Comparison of ENCODE assay signal across 27 cellular contexts in genomic region chr16:13108126-13108525, GRCh38.
"Had no signal": no experiment of that assay in that cellular context is flagged by ENCODE, and none has a peak within 500 bp of the region (broad histone marks: within the 10 kb centered on the region; RNA-seq: fewer than 3 reads in every experiment).

No MANE protein-coding gene starts in this region.

- H3K4me2 ChIP-seq: KMS-11 had no signal

- DNase-seq: activated B cell treated with CpG ODN at 0.5 μM for 24 hours; activated CD4-positive, alpha-beta T cell treated with anti-CD3 and anti-CD28 coated beads for 1 hour; activated CD4-positive, alpha-beta T cell treated with anti-CD3 and anti-CD28 coated beads, Interleukin-2, amount 10 ng/mL, durations not matched to agents 24 days and 14 days; activated CD4-positive, alpha-beta T cell treated with anti-CD3 and anti-CD28 coated beads, Interleukin-2, amount 50 U/mL, for 48 hours; activated CD8-positive, alpha-beta memory T cell treated with anti-CD3 and anti-CD28 coated beads, Interleukin-2, amount 10 ng/mL, durations not matched to agents 7 days and 5 days; activated effector memory CD4-positive, alpha-beta T cell treated with Interleukin-2 at 50 U/mL for 16 hours; activated naive CD4-positive, alpha-beta T cell; activated T-cell treated with anti-CD3 and anti-CD28 coated beads, Interleukin-2, amount 50 U/mL, for 24 hours; aorta; central memory CD4-positive, alpha-beta T cell; MM.1S; NCI-H1105; NCI-H1436; NCI-H187; NCI-H2081; NCI-H524; SIG-M5; T-cell; T-helper 2 cell; T1000 had no signal

- H3K4me1 Mint-ChIP-seq: activated B cell treated with CpG ODN at 0.5 μM for 24 hours; activated CD4-positive, alpha-beta T cell treated with anti-CD3 and anti-CD28 coated beads, Interleukin-2, amount 10 ng/mL, durations not matched to agents 24 days and 14 days; activated CD8-positive, alpha-beta memory T cell treated with anti-CD3 and anti-CD28 coated beads, Interleukin-2, amount 10 ng/mL, durations not matched to agents 7 days and 5 days; activated naive CD4-positive, alpha-beta T cell treated with anti-CD3 and anti-CD28 coated beads, Interleukin-2, amount 50 U/mL, for 24 hours; T-cell had no signal

- H3K9ac ChIP-seq: KMS-11 had no signal

- H3K27me3 Mint-ChIP-seq: activated B cell treated with CpG ODN at 0.5 μM for 24 hours; activated CD4-positive, alpha-beta T cell treated with anti-CD3 and anti-CD28 coated beads, Interleukin-2, amount 10 ng/mL, durations not matched to agents 24 days and 14 days; activated CD8-positive, alpha-beta memory T cell treated with anti-CD3 and anti-CD28 coated beads, Interleukin-2, amount 10 ng/mL, durations not matched to agents 7 days and 5 days; activated T-cell treated with anti-CD3 and anti-CD28 coated beads, Interleukin-2, amount 50 U/mL, for 24 hours had no signal

- H3K27ac Mint-ChIP-seq: activated B cell treated with CpG ODN at 0.5 μM for 24 hours; activated CD4-positive, alpha-beta T cell treated with anti-CD3 and anti-CD28 coated beads, Interleukin-2, amount 10 ng/mL, durations not matched to agents 24 days and 14 days; activated CD8-positive, alpha-beta memory T cell treated with anti-CD3 and anti-CD28 coated beads, Interleukin-2, amount 10 ng/mL, durations not matched to agents 7 days and 5 days; activated naive CD4-positive, alpha-beta T cell treated with anti-CD3 and anti-CD28 coated beads, Interleukin-2, amount 50 U/mL, for 24 hours; activated T-cell treated with anti-CD3 and anti-CD28 coated beads, Interleukin-2, amount 50 U/mL, for 24 hours; activated T-helper 1 cell treated with anti-CD3 and anti-CD28 coated beads, Interleukin-12 subunit alpha, Interleukin-12 subunit beta, Interleukin-2, Interleukin-4 antibody, amounts not matched to agents 30 ng/mL and 10 ng/mL and 1 ng/mL, durations not matched to agents 14 hours and 24 hours and 36 hours; T-cell had no signal

- FAIRE-seq: bronchial epithelial cell, RCC 7860, TTC549 had no signal

- H3K36me3 Mint-ChIP-seq: activated CD8-positive, alpha-beta memory T cell treated with anti-CD3 and anti-CD28 coated beads, Interleukin-2, amount 10 ng/mL, durations not matched to agents 7 days and 5 days; activated naive CD4-positive, alpha-beta T cell treated with anti-CD3 and anti-CD28 coated beads, Interleukin-2, amount 50 U/mL, for 24 hours; T-cell had no signal

- H3K4me3 Mint-ChIP-seq: activated B cell treated with CpG ODN at 0.5 μM for 24 hours; activated CD4-positive, alpha-beta T cell treated with anti-CD3 and anti-CD28 coated beads, Interleukin-2, amount 10 ng/mL, durations not matched to agents 24 days and 14 days; activated CD8-positive, alpha-beta memory T cell treated with anti-CD3 and anti-CD28 coated beads, Interleukin-2, amount 10 ng/mL, durations not matched to agents 7 days and 5 days; activated naive CD4-positive, alpha-beta T cell treated with anti-CD3 and anti-CD28 coated beads, Interleukin-2, amount 50 U/mL, for 24 hours; activated T-cell treated with anti-CD3 and anti-CD28 coated beads, Interleukin-2, amount 50 U/mL, for 24 hours; activated T-helper 1 cell treated with anti-CD3 and anti-CD28 coated beads, Interleukin-12 subunit alpha, Interleukin-12 subunit beta, Interleukin-2, Interleukin-4 antibody, amounts not matched to agents 30 ng/mL and 10 ng/mL and 1 ng/mL, durations not matched to agents 14 hours and 24 hours and 36 hours; T-cell had no signal

- ATAC-seq: activated CD8-positive, alpha-beta memory T cell treated with anti-CD3 and anti-CD28 coated beads, Interleukin-2, amount 10 ng/mL, durations not matched to agents 7 days and 5 days; T-cell had no signal

- H3K9me3 Mint-ChIP-seq: activated naive CD4-positive, alpha-beta T cell treated with anti-CD3 and anti-CD28 coated beads, Interleukin-2, amount 50 U/mL, for 24 hours had no signal

- H3K4me3 ChIP-seq: SK-N-MC had no signal

- H3K27ac ChIP-seq: KMS-11, SK-N-MC had no signal
